ENCODE assay signal across 19 cellular contexts in the genomic region with DNA sequence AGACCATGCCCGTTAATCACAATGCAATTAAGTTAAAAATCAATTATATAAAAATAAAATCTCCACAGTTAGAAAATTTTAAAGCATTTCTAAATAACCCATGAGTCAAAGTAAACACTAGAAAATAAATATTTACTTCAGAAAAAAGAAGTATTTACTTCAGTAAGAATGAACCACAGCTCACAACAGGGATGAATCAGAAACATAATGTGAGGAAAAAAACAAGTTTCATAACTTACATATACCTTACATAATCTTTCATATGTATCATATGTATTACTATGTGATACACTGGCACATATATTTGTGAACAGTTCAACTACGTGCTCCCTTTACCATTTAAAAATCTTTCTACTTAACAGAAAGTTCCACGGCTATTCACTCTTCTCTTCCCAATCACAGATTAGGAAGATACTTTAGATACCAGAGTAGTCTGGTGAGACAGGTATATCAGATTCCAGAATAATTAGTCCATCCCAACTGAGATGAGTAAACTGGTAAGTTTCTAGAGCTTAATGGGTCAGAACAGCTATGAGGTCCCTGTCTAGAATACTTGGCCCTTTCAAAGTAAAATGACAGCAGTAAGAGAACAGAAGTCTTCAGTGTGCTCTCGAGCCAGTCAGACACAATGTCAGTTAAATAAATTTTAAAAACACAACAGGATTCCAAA.
A peak's percentile ranks its signal among the peaks of the same experiment; 100 is the strongest.
DNase-seq lines count a peak whose midpoint lies in the region; ATAC-seq, FAIRE-seq and TF ChIP-seq lines count a peak whose summit lies in the region.
"Had no signal": no experiment of that assay in that cellular context is flagged by ENCODE, and none has a peak within 500 bp of the region (broad histone marks: within the 10 kb centered on the region; RNA-seq: fewer than 3 reads in every experiment).

No MANE protein-coding gene starts in this region.

- no peak for FAIRE-seq in GM12878 (lab: Jason Lieb, UNC)

- H3K4me3 ChIP-seq in GM23248 (no peak overlapping the region; the same call in 1 of the 2 replicates), GM12878 (no peak overlapping the region), skeletal muscle satellite cell (ENCODE audit: low read length) (no peak overlapping the region)
- H3K4me3 ChIP-seq: colonic mucosa, lung, suprapubic skin had no signal

- peaks cover 4% of the 10 kb centered on the region; the same call in 1 of the 2 replicates for H4K20me1 ChIP-seq in GM23248 (ENCODE audit: insufficient read depth)
- no peaks in the 10 kb centered on the region for H4K20me1 ChIP-seq in GM12878 (ENCODE audit: control insufficient read depth, insufficient read depth)

- H3K27ac ChIP-seq in GM23248 (peak overlapping the region; percentile 77), GM12878 (ENCODE audit: control insufficient read depth, insufficient read depth) (no peak overlapping the region)
- H3K27ac ChIP-seq: colonic mucosa had no signal

- TF ChIP-seq EP300 in GM12878 (IDR thresholded peaks at IDR 0.05; ENCODE audit: borderline replicate concordance in 1 of 2, control insufficient read depth in 1 of 2, low read depth in 2 of 2, low read length in 2 of 2), result no peak

- H3K9me3 ChIP-seq in GM23248 (ENCODE audit: low read depth) (no peaks in the 10 kb centered on the region), GM12878 (replicated peaks; ENCODE audit: control insufficient read depth, insufficient read depth, low read length) (no peaks in the 10 kb centered on the region; the same call in 2 of the 3 replicates), skeletal muscle satellite cell (replicated peaks; ENCODE audit: low read length) (no peaks in the 10 kb centered on the region)
- H3K9me3 ChIP-seq: BE2C, colonic mucosa, suprapubic skin had no signal

- no peak for TF ChIP-seq RAD21 in GM12878 (IDR thresholded peaks at IDR 0.05; ENCODE audit: insufficient read depth, low read depth, low read length)

- H2AFZ ChIP-seq in GM23248 (no peak overlapping the region), GM12878 (ENCODE audit: control insufficient read depth, low read depth, low read length) (no peak overlapping the region)

- H3K36me3 ChIP-seq in GM23248 (ENCODE audit: low read depth) (peaks cover 12% of the 10 kb centered on the region; the same call in 1 of the 2 replicates), GM12878 (ENCODE audit: control insufficient read depth in 2 of 2, insufficient read depth in 2 of 2, low read length in 1 of 2) (peaks cover 0 to 4% of the 10 kb centered on the region in 2 experiments; a peak in 1 of 4 replicates), skeletal muscle satellite cell (ENCODE audit: insufficient read depth, low read length) (peaks cover 5% of the 10 kb centered on the region)
- H3K36me3 ChIP-seq: BE2C, colonic mucosa, suprapubic skin had no signal

- intact Hi-C loops in GM12878 (cut with micrococcal nuclease; ENCODE audit: unreplicated experiment), result no loop called here

- SMC1A ChIA-PET in GM12878 (lab: Charles Lee; ENCODE audit: uncharacterized antibody, unreplicated experiment), result interaction anchor here (0.9 to 3.3 kb wide), 6 partner anchors 11 to 293 kb away, joined by 3 to 21 read pairs (median 4); no protein-coding TSS in a partner anchor

- RAD21 ChIA-PET in GM12878 (lab: Charles Lee; ENCODE audit: unreplicated experiment), result interaction anchor here (0.5 to 3.3 kb wide), 4 partner anchors 10 to 68 kb away, joined by 3 to 19 read pairs (median 6); no protein-coding TSS in a partner anchor

- in situ Hi-C loops in GM23248 (cut with MboI), result no loop called here
- in situ Hi-C loops in GM12878 (cut with MboI), result no loop called here

- H3K9ac ChIP-seq in GM23248 (peak overlapping the region; percentile 66; the same call in 1 of the 2 replicates), GM12878 (ENCODE audit: control insufficient read depth, insufficient read depth, low read length) (no peak overlapping the region), skeletal muscle satellite cell (ENCODE audit: low read depth, low read length) (peak overlapping the region; percentile 51)

- TF ChIP-seq POLR2A in GM12878 (IDR thresholded peaks at IDR 0.05; ENCODE audit: low read depth, low read length), result no peak

- BruUV-seq in GM12878 (replicated peaks; lab: Mats Ljungman, UMichigan), result no TSS peak

- H3K79me2 ChIP-seq in GM23248 (ENCODE audit: insufficient read depth) (peaks cover 100% of the 10 kb centered on the region), GM12878 (ENCODE audit: control insufficient read depth, insufficient read depth, low read length) (peaks cover 7% of the 10 kb centered on the region)

- peaks cover 44% of the 10 kb centered on the region for H3F3A ChIP-seq in GM23248 (ENCODE audit: insufficient read depth)

- no peaks in the 10 kb centered on the region for H3K27me3 ChIP-seq in GM23248 (replicated peaks; ENCODE audit: insufficient read depth)
- no peaks in the 10 kb centered on the region for H3K27me3 ChIP-seq in GM12878 (replicated peaks in 1 of 2; ENCODE audit: control insufficient read depth in 2 of 2, insufficient read depth in 2 of 2, low read length in 1 of 2)
- H3K27me3 ChIP-seq in skeletal muscle satellite cell (ENCODE audit: control insufficient read depth, insufficient read depth, low read length), result no peaks in the 10 kb centered on the region
- H3K27me3 ChIP-seq: BE2C, colonic mucosa, suprapubic skin had no signal

- H3K4me1 ChIP-seq in GM23248 (ENCODE audit: insufficient read depth) (peaks cover 57% of the 10 kb centered on the region), GM12878 (ENCODE audit: control insufficient read depth, insufficient read depth, low read length) (no peaks in the 10 kb centered on the region), skeletal muscle satellite cell (ENCODE audit: control insufficient read depth, insufficient read depth, low read length) (peaks cover 45% of the 10 kb centered on the region)
- H3K4me1 ChIP-seq: colonic mucosa had no signal

- WGBS in GM23248 (ENCODE audit: low coverage in 1 of 2, low lambda C conversion rate in 2 of 2, missing lambda C conversion rate in 2 of 2), 2 experiments, result 66 to 69% methylated on average over 4 of the region's 4 CpGs
- 95% methylated on average over 4 of the region's 4 CpGs for WGBS in GM12878 (ENCODE audit: insufficient coverage, insufficient replicate concordance, low lambda C conversion rate, missing lambda C conversion rate)

- peak; percentile 35 for DNase-seq in GM23248
- DNase-seq in GM12878 (ENCODE audit: low read depth, low spot score), result no peak
- peak; percentile 57 for DNase-seq in kidney tubule cell (ENCODE audit: low spot score)
- no peak for DNase-seq in Kasumi-1 (lab: John Stamatoyannopoulos, UW)
- no peak for DNase-seq in putamen (ENCODE audit: low spot score)
- DNase-seq in NCI-H446 treated with DMSO at 0.1 percent for 48 hours (lab: John Stamatoyannopoulos, UW), result no peak
- DNase-seq: activated CD4-positive, alpha-beta T cell treated with anti-CD3 and anti-CD28 coated beads, Interleukin-2, amount 10 ng/mL, durations not matched to agents 24 days and 14 days; activated CD8-positive, alpha-beta memory T cell treated with anti-CD3 and anti-CD28 coated beads, Interleukin-2, amount 50 U/mL, for 4 hours; activated gamma-delta T cell treated with Interleukin-2 at 50 U/mL for 16 hours; BE2C; colonic mucosa; foreskin fibroblast; natural killer cell; NCI-H1417 treated with DMSO at 0.1 percent for 48 hours; small intestine; stimulated activated CD8-positive, alpha-beta memory T cell treated with anti-CD3 and anti-CD28 coated beads, Interleukin-4, amount 100 ng/mL, for 48 hours had no signal

- H3K9me2 ChIP-seq in GM23248 (ENCODE audit: insufficient read depth), result no peaks in the 10 kb centered on the region

- ATAC-seq in GM12878, result peak; percentile 24; the same call in 2 of the 3 replicates
- ATAC-seq: natural killer cell had no signal

- peak overlapping the region; percentile 58 for H3K4me2 ChIP-seq in GM23248 (ENCODE audit: unreplicated experiment)
- H3K4me2 ChIP-seq in GM12878 (ENCODE audit: control insufficient read depth, insufficient read depth), result no peak overlapping the region
- H3K4me2 ChIP-seq in skeletal muscle satellite cell (ENCODE audit: low read length), result peak overlapping the region; percentile 41

- CTCF ChIA-PET in GM12878 (lab: Yijun Ruan, JAX), result no interaction called here

- no peak for TF ChIP-seq CTCF in GM12878 (IDR thresholded peaks at IDR 0.05 in 2 of 3, conservative IDR thresholded peaks at IDR 0.05 in 1 of 3; ENCODE audit: control insufficient read depth in 2 of 3, extremely low read depth in 1 of 3, insufficient read depth in 1 of 3, low read depth in 3 of 3, low read length in 3 of 3)

- POLR2A ChIA-PET in GM12878 (lab: Charles Lee), result interaction anchor here (0.6 to 1.3 kb wide), 2 partner anchors 11 to 62 kb away, joined by 3 read pairs; no protein-coding TSS in a partner anchor

TF ChIP-seq in GM12878, 131 proteins besides CTCF, POLR2A, EP300 and RAD21 (continues in another document):
- TF ChIP-seq TAF1 (IDR thresholded peaks at IDR 0.05; ENCODE audit: borderline replicate concordance, low read depth, low read length) (no peak), BCL11A (IDR thresholded peaks at IDR 0.05; ENCODE audit: low read depth, low read length) (no peak)
- TF ChIP-seq, protein P1, sequence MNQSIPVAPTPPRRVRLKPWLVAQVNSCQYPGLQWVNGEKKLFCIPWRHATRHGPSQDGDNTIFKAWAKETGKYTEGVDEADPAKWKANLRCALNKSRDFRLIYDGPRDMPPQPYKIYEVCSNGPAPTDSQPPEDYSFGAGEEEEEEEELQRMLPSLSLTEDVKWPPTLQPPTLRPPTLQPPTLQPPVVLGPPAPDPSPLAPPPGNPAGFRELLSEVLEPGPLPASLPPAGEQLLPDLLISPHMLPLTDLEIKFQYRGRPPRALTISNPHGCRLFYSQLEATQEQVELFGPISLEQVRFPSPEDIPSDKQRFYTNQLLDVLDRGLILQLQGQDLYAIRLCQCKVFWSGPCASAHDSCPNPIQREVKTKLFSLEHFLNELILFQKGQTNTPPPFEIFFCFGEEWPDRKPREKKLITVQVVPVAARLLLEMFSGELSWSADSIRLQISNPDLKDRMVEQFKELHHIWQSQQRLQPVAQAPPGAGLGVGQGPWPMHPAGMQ (IDR thresholded peaks at IDR 0.05; ENCODE audit: borderline replicate concordance), result no peak

Comparison
In these comparisons a context has a peak if more than half of its experiments do, and no peak if none do; other contexts are left out.
1. DNase-seq: peak in GM23248 (single experiment) and kidney tubule cell (single experiment); none in GM12878 (single experiment), Kasumi-1 (0 of 2), putamen (single experiment) and NCI-H446 treated with DMSO at 0.1 percent for 48 hours (single experiment).